Comparison of ENCODE assay signal across 24 cellular contexts in genomic region chr22:33861216-33861875, GRCh38. TPM values are rescaled to one million over a fixed set of nuclear protein-coding genes. Genes with fewer than 3 reads are reported as not detected.
"Had no signal": no experiment of that assay in that cellular context is flagged by ENCODE, and none has a peak within 500 bp of the region (broad histone marks: within the 10 kb centered on the region; RNA-seq: fewer than 3 reads in every experiment).

No MANE protein-coding gene starts in this region.

- DNase-seq: activated CD4-positive, alpha-beta T cell treated with anti-CD3 and anti-CD28 coated beads, Interleukin-2, amount 10 ng/mL, durations not matched to agents 7 days and 5 days; activated CD4-positive, CD25-positive, alpha-beta regulatory T cell treated with anti-CD3 and anti-CD28 coated beads, Interleukin-2, amount 50 U/mL, for 72 hours; activated CD8-positive, alpha-beta T cell treated with anti-CD3 and anti-CD28 coated beads, Interleukin-2, amount 10 ng/mL, durations not matched to agents 7 days and 5 days; activated T-cell treated with anti-CD3 and anti-CD28 coated beads, Interleukin-2, amount 50 U/mL, for 1 hour; adrenal gland; effector memory CD8-positive, alpha-beta T cell; islet precursor cell; left cardiac atrium; naive thymus-derived CD4-positive, alpha-beta T cell; pancreas; right lobe of liver; stimulated activated CD4-positive, alpha-beta T cell treated with anti-CD3 and anti-CD28 coated beads, Interleukin-1b, Interleukin-23, amount 100 ng/mL, for 48 hours; substantia nigra; thyroid gland had no signal

- H3K36me3 Mint-ChIP-seq: activated naive CD8-positive, alpha-beta T cell; naive thymus-derived CD4-positive, alpha-beta T cell had no signal

- H3K27me3 ChIP-seq: adrenal gland, ascending aorta, esophagus muscularis mucosa, neutrophil, pancreas, right lobe of liver, thyroid gland, vagina had no signal

- H3K4me1 ChIP-seq: pancreas had no signal

- H3K9me3 Mint-ChIP-seq: activated T-helper 17 cell treated with anti-CD3 and anti-CD28 coated beads, Interleukin-2, amount 50 U/mL, for 72 hours; central memory CD8-positive, alpha-beta T cell; effector memory CD8-positive, alpha-beta T cell had no signal

- H3K27ac ChIP-seq: adrenal gland, ascending aorta, esophagus muscularis mucosa, neutrophil, pancreas, right lobe of liver, skin epidermis, thyroid gland, vagina, VCaP had no signal

- H3K9me3 ChIP-seq: adrenal gland, ascending aorta, esophagus muscularis mucosa, neutrophil, pancreas, right lobe of liver, thyroid gland, vagina had no signal

- H3K36me3 ChIP-seq: adrenal gland, ascending aorta, esophagus muscularis mucosa, neutrophil, pancreas, right lobe of liver, thyroid gland, vagina had no signal

- H3K4me3 Mint-ChIP-seq: activated CD4-positive, alpha-beta T cell treated with anti-CD3 and anti-CD28 coated beads, Interleukin-2, amount 10 ng/mL, durations not matched to agents 7 days and 5 days; activated CD8-positive, alpha-beta T cell treated with anti-CD3 and anti-CD28 coated beads, Interleukin-2, amount 10 ng/mL, durations not matched to agents 7 days and 5 days; activated naive CD8-positive, alpha-beta T cell; activated T-helper 17 cell treated with anti-CD3 and anti-CD28 coated beads, Interleukin-2, amount 50 U/mL, for 72 hours; central memory CD8-positive, alpha-beta T cell; effector memory CD8-positive, alpha-beta T cell; naive thymus-derived CD4-positive, alpha-beta T cell; stimulated activated naive CD8-positive, alpha-beta T cell treated with anti-CD3 and anti-CD28 coated beads, Interleukin-15, Interleukin-2, amounts not matched to agents 100 ng/mL and 50 ng/mL, for 24 hours had no signal

- ATAC-seq: activated CD8-positive, alpha-beta T cell treated with anti-CD3 and anti-CD28 coated beads, Interleukin-2, amount 10 ng/mL, durations not matched to agents 7 days and 5 days; activated T-helper 17 cell treated with anti-CD3 and anti-CD28 coated beads, Interleukin-2, amount 50 U/mL, for 72 hours; effector memory CD8-positive, alpha-beta T cell; naive thymus-derived CD4-positive, alpha-beta T cell; pancreas; right lobe of liver had no signal

- H3K27me3 Mint-ChIP-seq: activated CD4-positive, alpha-beta T cell treated with anti-CD3 and anti-CD28 coated beads, Interleukin-2, amount 10 ng/mL, durations not matched to agents 7 days and 5 days; activated naive CD8-positive, alpha-beta T cell; activated T-helper 17 cell treated with anti-CD3 and anti-CD28 coated beads, Interleukin-2, amount 50 U/mL, for 72 hours; central memory CD8-positive, alpha-beta T cell; effector memory CD8-positive, alpha-beta T cell; naive thymus-derived CD4-positive, alpha-beta T cell; stimulated activated naive CD8-positive, alpha-beta T cell treated with anti-CD3 and anti-CD28 coated beads, Interleukin-15, Interleukin-2, amounts not matched to agents 100 ng/mL and 50 ng/mL, for 24 hours had no signal

- H3K4me1 Mint-ChIP-seq: activated CD4-positive, alpha-beta T cell treated with anti-CD3 and anti-CD28 coated beads, Interleukin-2, amount 10 ng/mL, durations not matched to agents 7 days and 5 days; activated T-helper 17 cell treated with anti-CD3 and anti-CD28 coated beads, Interleukin-2, amount 50 U/mL, for 72 hours; central memory CD8-positive, alpha-beta T cell; naive thymus-derived CD4-positive, alpha-beta T cell had no signal

- H3K4me3 ChIP-seq: adrenal gland, ascending aorta, esophagus muscularis mucosa, pancreas, right lobe of liver, skin epidermis, thyroid gland, vagina had no signal

- H3K27ac Mint-ChIP-seq: activated CD4-positive, alpha-beta T cell treated with anti-CD3 and anti-CD28 coated beads, Interleukin-2, amount 10 ng/mL, durations not matched to agents 7 days and 5 days; activated CD8-positive, alpha-beta T cell treated with anti-CD3 and anti-CD28 coated beads, Interleukin-2, amount 10 ng/mL, durations not matched to agents 7 days and 5 days; activated naive CD8-positive, alpha-beta T cell; activated T-helper 17 cell treated with anti-CD3 and anti-CD28 coated beads, Interleukin-2, amount 50 U/mL, for 72 hours; effector memory CD8-positive, alpha-beta T cell; naive thymus-derived CD4-positive, alpha-beta T cell; stimulated activated naive CD8-positive, alpha-beta T cell treated with anti-CD3 and anti-CD28 coated beads, Interleukin-15, Interleukin-2, amounts not matched to agents 100 ng/mL and 50 ng/mL, for 24 hours had no signal

RNA-seq across cellular contexts. Expression of gene LARGE1, which starts 58.9 kb away (rescaled TPM):
- polyA plus RNA-seq: naive thymus-derived CD4-positive, alpha-beta T cell had no signal
